ENCODE assay signal across 8 cellular contexts in genomic region chr1:204494281-204495077, GRCh38. TPM values are rescaled to one million over a fixed set of nuclear protein-coding genes. Genes with fewer than 3 reads are reported as not detected.
DNase-seq lines count a peak whose midpoint lies in the region; ATAC-seq and TF ChIP-seq lines count a peak whose summit lies in the region.

Gene PIK3C2B, minus strand, starts transcription at chr1:204494805. Its CDS starts 25,003 bp downstream, at chr1:204469802.

- H3K4me1 ChIP-seq in Panc1 (ENCODE audit: control insufficient read depth, insufficient read depth, low read length) = peaks cover 19% of the 10 kb centered on the region
- H3K4me1 ChIP-seq in naive thymus-derived CD4-positive, alpha-beta T cell (ENCODE audit: control insufficient read depth in 2 of 2, insufficient read depth in 2 of 2, low read length in 2 of 2) = peaks cover 23 to 35% of the 10 kb centered on the region in 2 donors

- H3K9me3 ChIP-seq in Panc1 (ENCODE audit: control insufficient read depth, insufficient read depth, low read depth, low read length) = no peaks in the 10 kb centered on the region
- no peaks in the 10 kb centered on the region for H3K9me3 ChIP-seq in naive thymus-derived CD4-positive, alpha-beta T cell (ENCODE audit: control insufficient read depth in 2 of 3, low read length in 3 of 3)

- POLR2A ChIA-PET in Panc1 (lab: Charles Lee) = interaction anchor here (0.5 to 0.7 kb wide), 3 partner anchors 12 to 82 kb away, joined by 3 to 5 read pairs (median 3); no protein-coding TSS in a partner anchor
- POLR2A ChIA-PET in naive thymus-derived CD4-positive, alpha-beta T cell (lab: Charles Lee) = interaction anchor here (0.8 to 3.7 kb wide), 22 partner anchors 9 to 84 kb away, joined by 3 to 35 read pairs (median 5); partner anchors contain the start of gene MDM4

- H3K27ac ChIP-seq in Panc1 (ENCODE audit: low read length) = peak within 1 kb of the TSS; percentile 83
- peak within 1 kb of the TSS; percentile 87 for H3K27ac ChIP-seq in naive thymus-derived CD4-positive, alpha-beta T cell (ENCODE audit: low read depth, low read length)

- peak; percentile 88 for DNase-seq in EH (ENCODE audit: low read depth)
- DNase-seq in KBM-7 = peak; percentile 95
- DNase-seq in Panc1 (ENCODE audit: low read depth, low spot score) = no peak
- peak; percentile 34 to 60 for DNase-seq in activated T-helper 1 cell treated with anti-CD3 and anti-CD28 coated beads, Interleukin-2, amount 50 U/mL, for 16 hours (ENCODE audit: low read depth in 1 of 2, low spot score in 1 of 2)
- peak; percentile 71 for DNase-seq in fibroblast of gingiva (ENCODE audit: low read depth)
- DNase-seq in naive thymus-derived CD4-positive, alpha-beta T cell = peak; percentile 54 to 80 (median 72)
- DNase-seq in stimulated activated naive CD8-positive, alpha-beta T cell treated with anti-CD3 and anti-CD28 coated beads, Interleukin-15, amount 100 ng/mL, for 72 hours = peak; percentile 83

- BruUV-seq in Panc1 (replicated peaks; lab: Mats Ljungman, UMichigan) = no TSS peak

- TF ChIP-seq CTCF in Panc1 (IDR thresholded peaks at IDR 0.05) = peak; percentile 69

- no peaks in the 10 kb centered on the region for H3K27me3 ChIP-seq in Panc1 (ENCODE audit: control insufficient read depth, insufficient read depth, low read length)
- no peaks in the 10 kb centered on the region for H3K27me3 ChIP-seq in naive thymus-derived CD4-positive, alpha-beta T cell (ENCODE audit: control insufficient read depth in 2 of 2, insufficient read depth in 2 of 2, low read length in 2 of 2)

- H3K27me3 Mint-ChIP-seq in naive thymus-derived CD4-positive, alpha-beta T cell = peaks cover 0 to 2% (median 0%) of the 10 kb centered on the region in 5 donors
- H3K27me3 Mint-ChIP-seq in stimulated activated naive CD8-positive, alpha-beta T cell treated with anti-CD3 and anti-CD28 coated beads, Interleukin-15, amount 100 ng/mL, for 72 hours = no peaks in the 10 kb centered on the region

- ATAC-seq in GM21717 (IDR thresholded peaks at IDR 0.05; ENCODE audit: unreplicated experiment) (peak; percentile 78), Panc1 (peak; percentile 97)
- ATAC-seq in naive thymus-derived CD4-positive, alpha-beta T cell = peak; percentile 83
- ATAC-seq in stimulated activated naive CD8-positive, alpha-beta T cell treated with anti-CD3 and anti-CD28 coated beads, Interleukin-15, amount 100 ng/mL, for 72 hours = peak; percentile 90

- peak within 1 kb of the TSS; percentile 92 to 98 (median 95) for H3K4me3 Mint-ChIP-seq in naive thymus-derived CD4-positive, alpha-beta T cell
- peak within 1 kb of the TSS; percentile 88 to 98 for H3K4me3 Mint-ChIP-seq in stimulated activated naive CD8-positive, alpha-beta T cell treated with anti-CD3 and anti-CD28 coated beads, Interleukin-15, amount 100 ng/mL, for 72 hours

- peak within 1 kb of the TSS; percentile 83 to 98 (median 93) for H3K27ac Mint-ChIP-seq in naive thymus-derived CD4-positive, alpha-beta T cell
- H3K27ac Mint-ChIP-seq in stimulated activated naive CD8-positive, alpha-beta T cell treated with anti-CD3 and anti-CD28 coated beads, Interleukin-15, amount 100 ng/mL, for 72 hours = peak within 1 kb of the TSS; percentile 94 to 96

- peaks cover 3 to 11% (median 8%) of the 10 kb centered on the region in 5 donors for H3K36me3 Mint-ChIP-seq in naive thymus-derived CD4-positive, alpha-beta T cell

- H3K4me3 ChIP-seq in Panc1 (ENCODE audit: low read depth in 2 of 2, low read length in 2 of 2) = peak within 1 kb of the TSS; percentile 80 to 91
- H3K4me3 ChIP-seq in naive thymus-derived CD4-positive, alpha-beta T cell (ENCODE audit: low read length) = peak within 1 kb of the TSS; percentile 84

- intact Hi-C loops in Panc1 (cut with micrococcal nuclease; ENCODE audit: unreplicated experiment) = no loop called here
- intact Hi-C loops in naive thymus-derived CD4-positive, alpha-beta T cell (cut with micrococcal nuclease) = loop anchor here (1.0 to 2.0 kb wide), 9 partner anchors 9 to 332 kb away; partner anchors contain the start of genes PPP1R15B (in 2 of the 2) and MDM4 (in 1 of the 2)

- no peaks in the 10 kb centered on the region for H3K9me3 Mint-ChIP-seq in naive thymus-derived CD4-positive, alpha-beta T cell
- H3K9me3 Mint-ChIP-seq in stimulated activated naive CD8-positive, alpha-beta T cell treated with anti-CD3 and anti-CD28 coated beads, Interleukin-15, amount 100 ng/mL, for 72 hours = no peaks in the 10 kb centered on the region

- peaks cover 37 to 89% (median 73%) of the 10 kb centered on the region in 7 donors for H3K4me1 Mint-ChIP-seq in naive thymus-derived CD4-positive, alpha-beta T cell
- H3K4me1 Mint-ChIP-seq in stimulated activated naive CD8-positive, alpha-beta T cell treated with anti-CD3 and anti-CD28 coated beads, Interleukin-15, amount 100 ng/mL, for 72 hours = peaks cover 61% of the 10 kb centered on the region

- in situ Hi-C loops in KBM-7 (cut with MboI; ENCODE audit: low pct_unique_long_range_greater_than_20kb, low sequenced_read_pairs) = no loop called here
- in situ Hi-C loops in Panc1 (cut with HindIII; ENCODE audit: low pct_unique_long_range_greater_than_20kb, low sequenced_read_pairs) = no loop called here

- no peaks in the 10 kb centered on the region; the same call in 1 of the 2 replicates for H3K36me3 ChIP-seq in Panc1 (ENCODE audit: control insufficient read depth, insufficient read depth, low read length)
- peaks cover 0 to 13% (median 0%) of the 10 kb centered on the region in 3 experiments for H3K36me3 ChIP-seq in naive thymus-derived CD4-positive, alpha-beta T cell (ENCODE audit: control insufficient read depth in 2 of 3, insufficient read depth in 3 of 3, low read length in 3 of 3)

- CTCF ChIA-PET in Panc1 (lab: Charles Lee) = interaction anchor here (0.6 to 1.9 kb wide), 4 partner anchors 9 to 96 kb away, joined by 3 to 15 read pairs (median 4); no protein-coding TSS in a partner anchor
- CTCF ChIA-PET in naive thymus-derived CD4-positive, alpha-beta T cell (lab: Charles Lee) = interaction anchor here (0.7 to 17.9 kb wide), 10 partner anchors 9 to 958 kb away, joined by 3 to 434 read pairs (median 4); no protein-coding TSS in a partner anchor

RNA-seq across cellular contexts. Expression of gene PIK3C2B, which starts in this region (rescaled TPM):
- 19.1 TPM for total RNA-seq in Panc1 (2021; ENCODE audit: unreplicated experiment)
- polyA plus RNA-seq in Panc1 (2012; ENCODE audit: insufficient read length) = 12.8 TPM
- 10 to 100 TPM; 26.8 to 41.9 (median 32.5) TPM for total RNA-seq in naive thymus-derived CD4-positive, alpha-beta T cell
- 1 to 10 TPM; 2.7 to 4.2 TPM for polyA plus RNA-seq in naive thymus-derived CD4-positive, alpha-beta T cell
